In genomic region chr10:91908358-91909177, GRCh38 we compare ENCODE assay signal across 8 cellular contexts. TPM values are rescaled to one million over a fixed set of nuclear protein-coding genes. Genes with fewer than 3 reads are reported as not detected.
A peak's percentile ranks its signal among the peaks of the same experiment; 100 is the strongest.
DNase-seq lines count a peak whose midpoint lies in the region; ATAC-seq, FAIRE-seq and TF ChIP-seq lines count a peak whose summit lies in the region.

No MANE protein-coding gene starts in this region.

- H3K4me3 ChIP-seq in thoracic aorta = peak overlapping the region; percentile 90

- H3K9me3 ChIP-seq in KOPT-K1 (ENCODE audit: insufficient read depth, low read length, poor library complexity, severe bottlenecking) = no peaks in the 10 kb centered on the region
- no peaks in the 10 kb centered on the region for H3K9me3 ChIP-seq in thoracic aorta

- no peaks in the 10 kb centered on the region for H3K27me3 ChIP-seq in thoracic aorta (replicated peaks; ENCODE audit: insufficient read depth)

- H3K4me1 ChIP-seq in thoracic aorta (ENCODE audit: control insufficient read depth in 1 of 2, low read depth in 2 of 2) = peaks cover 5 to 16% of the 10 kb centered on the region in 2 donors

- CTCF ChIA-PET in RWPE1 (lab: Yijun Ruan, JAX) = interaction anchor here (0.6 to 2.5 kb wide), 10 partner anchors 29 to 691 kb away, joined by 3 to 9 read pairs (median 4); no protein-coding TSS in a partner anchor

- POLR2A ChIA-PET in RWPE1 (lab: Yijun Ruan, JAX; ENCODE audit: low non-redundant PET) = no interaction called here

- H3K27ac ChIP-seq in KOPT-K1 (ENCODE audit: low read depth, low read length, poor library complexity, severe bottlenecking) = peak overlapping the region; percentile 38
- H3K27ac ChIP-seq in RWPE1 = peak overlapping the region; percentile 64
- peak overlapping the region; percentile 76 to 86 for H3K27ac ChIP-seq in thoracic aorta

- DNase-seq in RWPE1 (ENCODE audit: low spot score) (peak; percentile 66), activated gamma-delta T cell treated with Interleukin-2 at 50 U/mL for 16 hours (peak; percentile 63), germinal center (ENCODE audit: low spot score) (peak; percentile 79), nucleus accumbens (lab: John Stamatoyannopoulos, UW) (peak in 55 of 56 donors; percentile 6 to 84 (median 60)), thoracic aorta (ENCODE audit: low spot score) (peak; percentile 38)

- peak; percentile 92 for ATAC-seq in GM21825 (IDR thresholded peaks at IDR 0.05; ENCODE audit: unreplicated experiment)
- peak; percentile 75 for ATAC-seq in thoracic aorta (ENCODE audit: insufficient number of reproducible peaks, low FRiP score, low read depth)

- peak; percentile 80 for TF ChIP-seq CTCF in RWPE1 (conservative IDR thresholded peaks at IDR 0.05; ENCODE audit: low read depth)
- peak; percentile 46 for TF ChIP-seq CTCF in thoracic aorta (IDR thresholded peaks at IDR 0.05)

- peak; percentile 51 for FAIRE-seq in G401.6 (lab: Jason Lieb, UNC)

- no peaks in the 10 kb centered on the region for H3K36me3 ChIP-seq in KOPT-K1 (ENCODE audit: insufficient read depth, low read length)
- H3K36me3 ChIP-seq in thoracic aorta = no peaks in the 10 kb centered on the region

RNA-seq across cellular contexts. Expression of gene FGFBP3, which starts 0.7 kb away (rescaled TPM):
- 1 to 10 TPM in 1 of 2 donors, under 1 TPM in 1; 0.81 to 2.0 TPM for total RNA-seq in thoracic aorta

RNA-seq across cellular contexts. Expression of gene BTAF1, which starts 15.0 kb away (rescaled TPM):
- total RNA-seq in thoracic aorta = 10 to 100 TPM; 55.4 to 72.2 TPM

Comparison
In these comparisons a context has a peak if more than half of its experiments do, and no peak if none do; other contexts are left out.
1. Peak in every context shown above with its lines: DNase-seq, ATAC-seq, H3K4me3 ChIP-seq and H3K27ac ChIP-seq.